Comparison of ENCODE assay signal across 11 cellular contexts in genomic region chr1:184827600-184828368, GRCh38.
DNase-seq lines count a peak whose midpoint lies in the region; ATAC-seq and TF ChIP-seq lines count a peak whose summit lies in the region.
"Had no signal": no experiment of that assay in that cellular context is flagged by ENCODE, and none has a peak within 500 bp of the region (broad histone marks: within the 10 kb centered on the region; RNA-seq: fewer than 3 reads in every experiment).

No MANE protein-coding gene starts in this region.

- ATAC-seq in SK-N-SH treated with all-trans-retinoic acid at 6 μM for 48 hours (peak; percentile 96), gastroesophageal sphincter (peak; percentile 72), psoas muscle (peak; percentile 87 to 88 (median 88)), GM21786 (IDR thresholded peaks at IDR 0.05; ENCODE audit: unreplicated experiment) (no peak), HG02588 (IDR thresholded peaks at IDR 0.05; ENCODE audit: unreplicated experiment) (no peak), HG03469 (IDR thresholded peaks at IDR 0.05; ENCODE audit: unreplicated experiment) (no peak)
- ATAC-seq: stimulated activated memory B cell treated with anti-CD40 and anti-IgM and Interleukin-4, amounts not matched to agents 10 μg/mL and 1 μg/mL and 100 μg/mL, for 72 hours had no signal

- intact Hi-C loops in psoas muscle (cut with DNase I), result loop anchor here in 1 of 2 donors (1.0 to 5.0 kb wide), 2 partner anchors 11 to 65 kb away; no protein-coding TSS in a partner anchor

- H3K36me3 ChIP-seq in gastroesophageal sphincter, result peaks cover 5 to 44% of the 10 kb centered on the region in 2 donors
- peaks cover 0 to 11% of the 10 kb centered on the region in 2 donors for H3K36me3 ChIP-seq in psoas muscle (ENCODE audit: insufficient read depth in 1 of 2, low read depth in 1 of 2)

- peak; percentile 9 for DNase-seq in ELF-1 (ENCODE audit: low read depth, low spot score)
- no peak for DNase-seq in psoas muscle
- DNase-seq in NCI-H2107 (lab: John Stamatoyannopoulos, UW), result no peak
- DNase-seq: activated CD4-positive, alpha-beta memory T cell treated with anti-CD3 and anti-CD28 coated beads, Interleukin-2, amount 10 ng/mL, durations not matched to agents 7 days and 5 days had no signal

- H3K4me3 ChIP-seq in gastroesophageal sphincter, result no peak overlapping the region
- no peak overlapping the region for H3K4me3 ChIP-seq in psoas muscle

- WGBS in gastroesophageal sphincter (ENCODE audit: low coverage in 1 of 2), 2 donors, result 21 to 54% methylated on average over 3 to 8 of the region's 8 CpGs
- WGBS in psoas muscle, 3 donors, result 46 to 66% (median 46%) methylated on average over 8 of the region's 8 CpGs

- H3K27me3 ChIP-seq in gastroesophageal sphincter (no peaks in the 10 kb centered on the region), psoas muscle (ENCODE audit: insufficient read depth in 3 of 3, low read length in 2 of 3) (no peaks in the 10 kb centered on the region)

- H3K27ac ChIP-seq in gastroesophageal sphincter (peak overlapping the region; percentile 77 to 95 (median 81)), psoas muscle (peak overlapping the region; percentile 92)
- H3K27ac ChIP-seq: HL-60 had no signal

- TF ChIP-seq CTCF in gastroesophageal sphincter (IDR thresholded peaks at IDR 0.05) (no peak), psoas muscle (IDR thresholded peaks at IDR 0.05) (no peak)

- H3K9me3 ChIP-seq in gastroesophageal sphincter, result no peaks in the 10 kb centered on the region
- no peaks in the 10 kb centered on the region for H3K9me3 ChIP-seq in psoas muscle

- TF ChIP-seq POLR2A in gastroesophageal sphincter (IDR thresholded peaks at IDR 0.05), result no peak

- no peak for TF ChIP-seq EP300 in gastroesophageal sphincter (IDR thresholded peaks at IDR 0.05)

- H3K4me1 ChIP-seq in gastroesophageal sphincter, result peaks cover 19 to 61% (median 23%) of the 10 kb centered on the region in 3 donors
- peaks cover 69% of the 10 kb centered on the region for H3K4me1 ChIP-seq in psoas muscle

TF ChIP-seq in SK-N-SH treated with all-trans-retinoic acid at 6 μM for 48 hours, 23 proteins besides CTCF, POLR2A, EP300 and RAD21:
- TF ChIP-seq TSHZ2 (CRISPR knock-in tag; IDR thresholded peaks at IDR 0.05) (no peak), SNAI2 (CRISPR knock-in tag; IDR thresholded peaks at IDR 0.05) (no peak), TOX (CRISPR knock-in tag; IDR thresholded peaks at IDR 0.05; ENCODE audit: borderline replicate concordance) (peak; percentile 40; the same call in 1 of the 2 replicates), RARB (CRISPR knock-in tag; IDR thresholded peaks at IDR 0.05) (0 out of 2 replicates have a peak, but pooled peaks have one; percentile 13)

Comparison
In these comparisons a context has a peak if more than half of its experiments do, and no peak if none do; other contexts are left out.
1. ATAC-seq: peak in SK-N-SH treated with all-trans-retinoic acid at 6 μM for 48 hours (single experiment), gastroesophageal sphincter (single experiment) and psoas muscle (4 of 4); none in GM21786 (single experiment), HG02588 (single experiment) and HG03469 (single experiment).